Comparison of ENCODE assay signal across 8 cellular contexts in the genomic region with DNA sequence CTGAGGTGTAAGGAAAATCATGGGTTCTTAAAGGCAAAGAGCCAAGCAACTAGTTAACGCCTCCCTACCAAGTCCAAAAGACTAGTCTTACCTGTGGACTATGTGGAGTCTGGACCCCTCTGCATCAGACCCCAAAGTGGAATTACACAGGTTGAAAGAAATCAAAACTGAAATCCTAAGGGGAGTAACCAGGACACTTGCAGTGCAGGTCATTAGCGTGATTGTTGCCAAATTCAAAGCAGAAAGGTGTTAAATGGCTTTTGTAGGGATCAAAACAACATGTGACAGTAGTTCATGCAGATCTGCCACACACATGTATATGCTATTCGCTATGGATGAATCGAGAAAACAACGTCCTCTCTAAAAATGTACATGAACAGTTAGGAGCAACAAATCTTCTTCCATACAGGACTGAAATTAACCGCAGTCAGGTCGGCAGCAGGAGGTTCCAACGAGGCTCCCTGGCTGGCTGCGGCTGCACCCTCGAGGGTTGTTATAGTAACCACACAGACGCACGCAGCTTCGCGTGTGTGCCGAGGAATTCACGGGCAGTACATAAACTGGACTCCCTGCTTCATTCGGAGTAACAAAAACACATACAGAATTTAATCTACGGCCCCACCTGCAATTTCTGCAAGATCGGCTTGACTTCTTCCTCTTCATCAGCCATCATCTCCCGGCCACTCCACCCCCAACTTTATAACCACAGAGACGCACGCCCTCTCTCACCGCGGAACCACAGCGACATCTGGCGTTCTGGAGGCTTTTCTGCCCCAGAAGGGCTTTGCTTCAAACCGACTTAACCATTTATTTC. TPM values are rescaled to one million over a fixed set of nuclear protein-coding genes. Genes with fewer than 3 reads are reported as not detected.
DNase-seq lines count a peak whose midpoint lies in the region; ATAC-seq and TF ChIP-seq lines count a peak whose summit lies in the region.

A gene with protein sequence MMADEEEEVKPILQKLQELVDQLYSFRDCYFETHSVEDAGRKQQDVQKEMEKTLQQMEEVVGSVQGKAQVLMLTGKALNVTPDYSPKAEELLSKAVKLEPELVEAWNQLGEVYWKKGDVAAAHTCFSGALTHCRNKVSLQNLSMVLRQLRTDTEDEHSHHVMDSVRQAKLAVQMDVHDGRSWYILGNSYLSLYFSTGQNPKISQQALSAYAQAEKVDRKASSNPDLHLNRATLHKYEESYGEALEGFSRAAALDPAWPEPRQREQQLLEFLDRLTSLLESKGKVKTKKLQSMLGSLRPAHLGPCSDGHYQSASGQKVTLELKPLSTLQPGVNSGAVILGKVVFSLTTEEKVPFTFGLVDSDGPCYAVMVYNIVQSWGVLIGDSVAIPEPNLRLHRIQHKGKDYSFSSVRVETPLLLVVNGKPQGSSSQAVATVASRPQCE (minus strand): TSS at position 687 of the 814 bp plus-strand sequence. CDS start 14 bp downstream, at position 673.

- ATAC-seq in GM19351 (IDR thresholded peaks at IDR 0.05; ENCODE audit: unreplicated experiment) (peak; percentile 97), HG03558 (IDR thresholded peaks at IDR 0.05; ENCODE audit: extremely low read depth, unreplicated experiment) (peak; percentile 77), right lobe of liver (peak; percentile 99 to 100 (median 100))

- H3K36me3 ChIP-seq in duodenal mucosa (ENCODE audit: control insufficient read depth in 1 of 2, insufficient read depth in 2 of 2, low read length in 2 of 2), result peaks cover 7 to 17% of the 10 kb centered on the region in 2 donors
- peaks cover 0 to 12% (median 3%) of the 10 kb centered on the region in 4 donors for H3K36me3 ChIP-seq in right lobe of liver

- H3K9me3 ChIP-seq in duodenal mucosa (ENCODE audit: control insufficient read depth in 1 of 2, low read length in 2 of 2) (no peaks in the 10 kb centered on the region), right lobe of liver (no peaks in the 10 kb centered on the region)

- TF ChIP-seq POLR2A in right lobe of liver (IDR thresholded peaks at IDR 0.05), result no peak

- TF ChIP-seq CTCF in C4-2B (conservative IDR thresholded peaks at IDR 0.05) (peak; percentile 92), right lobe of liver (IDR thresholded peaks at IDR 0.05) (peak; percentile 61 to 96 (median 93))

- peak within 1 kb of the TSS; percentile 47 for H3K27ac ChIP-seq in C4-2B
- H3K27ac ChIP-seq in duodenal mucosa (ENCODE audit: low read depth, low read length), result no peak within 1 kb of the TSS
- no peak within 1 kb of the TSS for H3K27ac ChIP-seq in right lobe of liver

- DNase-seq in NCI-H748 (lab: John Stamatoyannopoulos, UW; ENCODE audit: unreplicated experiment) (peak; percentile 84), right lobe of liver (peak; percentile 77 to 86 (median 85))
- peak; percentile 90 for DNase-seq in activated CD4-positive, alpha-beta T cell treated with anti-CD3 and anti-CD28 coated beads, Interleukin-2, amount 50 U/mL, for 1 hour
- peak; percentile 85 to 86 for DNase-seq in stimulated activated CD4-positive, alpha-beta T cell treated with anti-CD3 and anti-CD28 coated beads, Interleukin-4, amount 100 ng/mL, for 4 hours

- H3K9ac ChIP-seq in duodenal mucosa (ENCODE audit: low read depth in 1 of 2, low read length in 2 of 2), result peak within 1 kb of the TSS; percentile 61 to 73

- H3K27me3 ChIP-seq in duodenal mucosa (ENCODE audit: control insufficient read depth in 1 of 2, insufficient read depth in 2 of 2, low read length in 2 of 2) (no peaks in the 10 kb centered on the region), right lobe of liver (no peaks in the 10 kb centered on the region)

- H3K4me1 ChIP-seq in duodenal mucosa (ENCODE audit: control insufficient read depth in 1 of 2, insufficient read depth in 2 of 2, low read length in 2 of 2) (peaks cover 8 to 11% of the 10 kb centered on the region in 2 donors), right lobe of liver (peaks cover 0 to 13% (median 0%) of the 10 kb centered on the region in 4 donors)

- 0% methylated on average over 12 of the region's 27 CpGs for WGBS in right lobe of liver (ENCODE audit: insufficient coverage, low coverage, low lambda C conversion rate, missing lambda C conversion rate)

- intact Hi-C loops in right lobe of liver (cut with DNase I), result no loop called here

- peak within 1 kb of the TSS; percentile 94 to 99 for H3K4me3 ChIP-seq in duodenal mucosa (ENCODE audit: low read depth in 1 of 2, low read length in 2 of 2)
- H3K4me3 ChIP-seq in right lobe of liver, result peak within 1 kb of the TSS; percentile 75 to 83 (median 77)

RNA-seq across cellular contexts. Expression of the gene that starts here (rescaled TPM):
- 1 to 10 TPM; 3.1 to 5.1 (median 4.2) TPM for total RNA-seq in right lobe of liver
